In the genomic region with DNA sequence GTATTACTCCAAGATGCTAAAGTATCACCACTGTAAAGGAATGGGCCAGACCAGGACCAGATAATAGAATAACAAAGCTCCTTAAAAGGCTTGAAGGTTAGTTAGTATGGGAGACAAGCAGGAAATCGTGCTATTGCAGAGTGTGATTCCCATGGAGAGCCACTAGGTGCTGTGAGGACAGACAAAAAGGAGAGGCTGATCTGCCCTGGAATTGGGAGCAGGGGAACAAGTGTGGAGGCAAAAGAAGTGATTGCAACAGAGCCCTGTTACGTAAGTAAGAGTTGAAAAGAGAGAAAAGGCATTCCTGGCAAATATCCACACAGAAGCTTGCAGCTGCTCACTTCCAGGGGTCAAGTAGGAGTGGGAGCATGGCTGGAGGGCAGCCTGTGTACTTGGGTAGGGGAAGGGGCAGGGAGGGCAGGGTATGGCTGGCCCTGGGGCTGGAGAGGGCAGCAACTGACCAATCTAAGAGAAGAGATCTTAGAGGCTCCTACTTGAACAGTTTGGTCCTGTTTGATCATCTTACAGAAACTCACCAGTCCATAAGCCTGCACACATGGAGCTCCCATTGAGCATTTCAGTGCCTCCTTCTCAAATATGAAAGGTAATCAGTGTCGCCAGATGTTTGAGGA, we compare ENCODE assay signal across 13 cellular contexts.
DNase-seq lines count a peak whose midpoint lies in the region; ATAC-seq, FAIRE-seq and TF ChIP-seq lines count a peak whose summit lies in the region.
"Had no signal": no experiment of that assay in that cellular context is flagged by ENCODE, and none has a peak within 500 bp of the region (broad histone marks: within the 10 kb centered on the region; RNA-seq: fewer than 3 reads in every experiment).

No MANE protein-coding gene starts in this region.

- H3K4me1 ChIP-seq in Loucy (ENCODE audit: insufficient read depth, low read length, poor library complexity, severe bottlenecking): no peaks in the 10 kb centered on the region
- H3K4me1 ChIP-seq in H1 (replicated peaks in 1 of 4; ENCODE audit: control insufficient read depth in 3 of 4, insufficient read depth in 4 of 4, low read length in 3 of 4): peaks cover 0 to 3% (median 0%) of the 10 kb centered on the region in 4 experiments; a peak in 2 of 7 replicates
- H3K4me1 ChIP-seq in mesenchymal stem cell (ENCODE audit: control insufficient read depth, insufficient read depth, low read depth, low read length): no peaks in the 10 kb centered on the region

- no peak overlapping the region for H2BK120ac ChIP-seq in H1 (replicated peaks; ENCODE audit: low read depth, low read length)
- H2BK120ac ChIP-seq in mesenchymal stem cell (ENCODE audit: low read depth, low read length): no peak overlapping the region

- no peak overlapping the region for H4K8ac ChIP-seq in H1 (ENCODE audit: extremely low read depth, insufficient read depth, low read length)
- no peak overlapping the region for H4K8ac ChIP-seq in mesenchymal stem cell (ENCODE audit: low read length)

- H3K27me3 ChIP-seq in Loucy (ENCODE audit: insufficient read depth, low read length, poor library complexity, severe bottlenecking) (no peaks in the 10 kb centered on the region), H1 (replicated peaks in 1 of 4; ENCODE audit: control insufficient read depth in 3 of 4, extremely low read depth in 1 of 4, insufficient read depth in 3 of 4, low read length in 3 of 4) (no peaks in the 10 kb centered on the region), mesenchymal stem cell (ENCODE audit: control insufficient read depth in 1 of 2, insufficient read depth in 1 of 2, low read length in 2 of 2) (peaks cover 0 to 8% of the 10 kb centered on the region in 2 experiments)

- DNase-seq in GM12865 (ENCODE audit: low read depth): no peak
- peak; percentile 27 to 55 for DNase-seq in H1 (ENCODE audit: low read depth in 1 of 2, low spot score in 2 of 2)
- no peak for DNase-seq in mesenchymal stem cell
- no peak for DNase-seq in mesenteric fat pad (ENCODE audit: low spot score)
- DNase-seq in amniotic stem cell (lab: John Stamatoyannopoulos, UW): no peak
- DNase-seq: activated CD4-positive, alpha-beta T cell treated with anti-CD3 and anti-CD28 coated beads for 36 hours; activated effector memory CD4-positive, alpha-beta T cell treated with anti-CD3 and anti-CD28 coated beads, Interleukin-2, amount 50 U/mL, for 16 hours; central memory CD4-positive, alpha-beta T cell; NCI-H1417 treated with DMSO at 0.1 percent for 48 hours; Right ventricle myocardium superior had no signal

- 0 out of 2 replicates have a peak, but pooled peaks cover 5% of the 10 kb centered on the region for H3K9me2 ChIP-seq in Loucy (replicated peaks; ENCODE audit: low read depth, low read length)

- H3K14ac ChIP-seq in H1 (ENCODE audit: insufficient read length): no peak overlapping the region
- no peak overlapping the region for H3K14ac ChIP-seq in mesenchymal stem cell (ENCODE audit: low read length in 2 of 2)

- no peaks in the 10 kb centered on the region for H3K79me1 ChIP-seq in H1 (ENCODE audit: low read depth, low read length)
- no peaks in the 10 kb centered on the region for H3K79me1 ChIP-seq in mesenchymal stem cell (replicated peaks; ENCODE audit: low read length, poor library complexity, severe bottlenecking)

- H2BK15ac ChIP-seq in H1 (ENCODE audit: low read length) (peak overlapping the region; percentile 84; the same call in 1 of the 2 replicates), mesenchymal stem cell (ENCODE audit: low read depth, poor library complexity, severe bottlenecking) (no peak overlapping the region)

- TF ChIP-seq CTCF in GM12865 (IDR thresholded peaks at IDR 0.05; ENCODE audit: insufficient read depth, low read depth, low read length, missing control alignments): peak; percentile 33
- peak; percentile 46 for TF ChIP-seq CTCF in Loucy (conservative IDR thresholded peaks at IDR 0.05; ENCODE audit: low read length)
- TF ChIP-seq CTCF in H1 (IDR thresholded peaks at IDR 0.05; ENCODE audit: control extremely low read depth in 1 of 3, insufficient read depth in 1 of 3, low read depth in 1 of 3, low read length in 3 of 3): peak; percentile 37 to 86 (median 72)

- H3F3A ChIP-seq in Loucy (ENCODE audit: low read depth): no peaks in the 10 kb centered on the region

- no peak overlapping the region for H3K4ac ChIP-seq in H1 (replicated peaks; ENCODE audit: insufficient read length, low read depth, low read length)
- H3K4ac ChIP-seq in mesenchymal stem cell (ENCODE audit: low read depth in 1 of 2, low read length in 2 of 2): no peak overlapping the region

- H3K27ac ChIP-seq in H1 (ENCODE audit: low read depth, low read length): no peak overlapping the region
- no peak overlapping the region for H3K27ac ChIP-seq in mesenchymal stem cell (ENCODE audit: low read length, poor library complexity, severe bottlenecking)

- TF ChIP-seq POLR2A in H1 (IDR thresholded peaks at IDR 0.05; ENCODE audit: control extremely low read depth in 1 of 2, low read depth in 2 of 2, low read length in 2 of 2): no peak

- no peak overlapping the region for H3K56ac ChIP-seq in H1 (replicated peaks; ENCODE audit: insufficient read length, low read depth, low read length)

- no peak overlapping the region for H2BK12ac ChIP-seq in H1 (ENCODE audit: low read depth, low read length)
- no peak overlapping the region for H2BK12ac ChIP-seq in mesenchymal stem cell (ENCODE audit: low read length in 2 of 2)

- no peak overlapping the region for H3K23ac ChIP-seq in H1 (ENCODE audit: insufficient read length)
- no peak overlapping the region for H3K23ac ChIP-seq in mesenchymal stem cell (ENCODE audit: low read length in 2 of 2)

- no peaks in the 10 kb centered on the region for H4K20me1 ChIP-seq in Loucy (ENCODE audit: insufficient read depth, low read length, poor library complexity, severe bottlenecking)
- H4K20me1 ChIP-seq in H1 (replicated peaks in 1 of 2; ENCODE audit: control insufficient read depth in 1 of 2, insufficient read depth in 2 of 2, low read length in 2 of 2): peaks cover 0 to 2% of the 10 kb centered on the region in 2 experiments

- TF ChIP-seq RAD21 in H1 (IDR thresholded peaks at IDR 0.05 in 1 of 2, conservative IDR thresholded peaks at IDR 0.05 in 1 of 2; ENCODE audit: low read depth in 2 of 2, low read length in 2 of 2): peak; percentile 63 to 73

- H3K18ac ChIP-seq in H1 (ENCODE audit: extremely low read depth, low read length): 0 out of 2 replicates have a peak overlapping the region, but pooled peaks have one; percentile 27
- no peak overlapping the region for H3K18ac ChIP-seq in mesenchymal stem cell (ENCODE audit: low read depth in 1 of 2, low read length in 2 of 2)

- H3K9me3 ChIP-seq in Loucy (ENCODE audit: insufficient read depth, low read depth, low read length) (no peaks in the 10 kb centered on the region), H1 (ENCODE audit: insufficient read depth in 2 of 2, low read depth in 1 of 2, low read length in 1 of 2) (no peaks in the 10 kb centered on the region), mesenchymal stem cell (ENCODE audit: control insufficient read depth, low read length) (peaks cover 8% of the 10 kb centered on the region)

- H3K9ac ChIP-seq in Loucy (ENCODE audit: low read depth, low read length, poor library complexity, severe bottlenecking): no peak overlapping the region
- no peak overlapping the region for H3K9ac ChIP-seq in H1 (replicated peaks in 1 of 4; ENCODE audit: extremely low read depth in 1 of 4, low read depth in 3 of 4, low read length in 3 of 4)
- H3K9ac ChIP-seq in mesenchymal stem cell (ENCODE audit: low read length): no peak overlapping the region

- WGBS in H1 (ENCODE audit: extremely low coverage in 1 of 2, insufficient coverage in 1 of 2, insufficient read length in 1 of 2, insufficient replicate concordance in 2 of 2, low coverage in 1 of 2, low lambda C conversion rate in 2 of 2, missing lambda C conversion rate in 1 of 2), 2 experiments: 70% methylated on average over 3 of the region's 3 CpGs; no CpG with 5 or more reads in 1 of the 2 experiments
- 15% methylated on average over 2 of the region's 3 CpGs for WGBS in mesenchymal stem cell

- H2AK5ac ChIP-seq in H1 (ENCODE audit: low read depth, low read length): no peak overlapping the region
- no peak overlapping the region for H2AK5ac ChIP-seq in mesenchymal stem cell (ENCODE audit: low read length, severe bottlenecking)

- TF ChIP-seq EP300 in H1 (IDR thresholded peaks at IDR 0.05; ENCODE audit: borderline replicate concordance in 1 of 2, low read depth in 2 of 2, low read length in 2 of 2): no peak

- H3K79me2 ChIP-seq in Loucy (ENCODE audit: insufficient read depth, low read length) (no peaks in the 10 kb centered on the region), H1 (ENCODE audit: control insufficient read depth in 1 of 2, insufficient read depth in 2 of 2, low read length in 2 of 2) (no peaks in the 10 kb centered on the region)

- CTCF ChIA-PET in H1 (lab: Charles Lee; ENCODE audit: partially characterized antibody): interaction anchor here (0.5 to 7.8 kb wide), 45 partner anchors 8 to 964 kb away, joined by 3 to 63 read pairs (median 4); no protein-coding TSS in a partner anchor

- H2BK5ac ChIP-seq in H1 (ENCODE audit: low read depth, low read length): 0 out of 2 replicates have a peak overlapping the region, but pooled peaks have one; percentile 13
- H2BK5ac ChIP-seq in mesenchymal stem cell (ENCODE audit: low read depth, low read length, poor library complexity, severe bottlenecking): no peak overlapping the region

- H4K91ac ChIP-seq in H1 (replicated peaks; ENCODE audit: insufficient read length, low read length) (no peak overlapping the region), mesenchymal stem cell (ENCODE audit: low read length) (peak overlapping the region; percentile 15)

- no peak overlapping the region for H4K5ac ChIP-seq in H1 (ENCODE audit: insufficient read length, low read depth, low read length)

- FAIRE-seq in H1 (lab: Jason Lieb, UNC): peak; percentile 90

- POLR2A ChIA-PET in H1 (lab: Charles Lee; ENCODE audit: partially characterized antibody): interaction anchor here (1.0 kb wide), 1 partner anchor 45 kb away, joined by 3 read pairs; no protein-coding TSS in a partner anchor

- peak overlapping the region; percentile 43; the same call in 1 of the 2 replicates for H2BK20ac ChIP-seq in H1 (ENCODE audit: low read length)

- no peaks in the 10 kb centered on the region for H3K23me2 ChIP-seq in H1 (ENCODE audit: low read depth, low read length)

- H3K4me2 ChIP-seq in Loucy (ENCODE audit: low read depth, low read length, poor library complexity, severe bottlenecking): no peak overlapping the region
- no peak overlapping the region; a peak in 1 of 4 replicates for H3K4me2 ChIP-seq in H1 (ENCODE audit: insufficient read depth in 1 of 2, low read depth in 2 of 2, low read length in 2 of 2)
- no peak overlapping the region for H3K4me2 ChIP-seq in mesenchymal stem cell (ENCODE audit: low read length, poor library complexity, severe bottlenecking)

- H3K4me3 ChIP-seq in GM12865 (ENCODE audit: low read depth, low read length) (no peak overlapping the region), Loucy (ENCODE audit: low read length, poor library complexity, severe bottlenecking) (no peak overlapping the region), H1 (ENCODE audit: extremely low read depth in 1 of 4, insufficient read depth in 2 of 4, low read depth in 3 of 4, low read length in 4 of 4) (no peak overlapping the region), mesenchymal stem cell (ENCODE audit: insufficient read depth in 1 of 2, low read depth in 1 of 2, low read length in 2 of 2) (no peak overlapping the region)

- H3K36me3 ChIP-seq in Loucy (ENCODE audit: insufficient read depth, low read length) (no peaks in the 10 kb centered on the region), H1 (ENCODE audit: control insufficient read depth in 2 of 4, insufficient read depth in 4 of 4, low read length in 3 of 4) (no peaks in the 10 kb centered on the region), mesenchymal stem cell (ENCODE audit: control insufficient read depth in 1 of 2, insufficient read depth in 2 of 2, low read depth in 1 of 2, low read length in 2 of 2) (no peaks in the 10 kb centered on the region)

- no peak for ATAC-seq in GM21390 (IDR thresholded peaks at IDR 0.05; ENCODE audit: unreplicated experiment)
- no peak for ATAC-seq in HG03139 (IDR thresholded peaks at IDR 0.05; ENCODE audit: unreplicated experiment)
- ATAC-seq: activated CD4-positive, alpha-beta T cell treated with anti-CD3 and anti-CD28 coated beads for 36 hours had no signal

- H2AFZ ChIP-seq in Loucy (ENCODE audit: low read length) (no peak overlapping the region), H1 (ENCODE audit: low read length) (peak overlapping the region; percentile 84), mesenchymal stem cell (ENCODE audit: low read depth, low read length) (no peak overlapping the region)

Comparison
In these comparisons a context has a peak if more than half of its experiments do, and no peak if none do; other contexts are left out.
1. DNase-seq: peak in H1 (2 of 2); none in GM12865 (single experiment), mesenchymal stem cell (single experiment), mesenteric fat pad (single experiment) and amniotic stem cell (single experiment).
2. Peak in every context shown above with its lines, with median percentiles within 50 percentile points of each other: CTCF ChIP-seq.